ENCODE assay signal across 13 cellular contexts in genomic region chr5:146731909-146732659, GRCh38.
A peak's percentile ranks its signal among the peaks of the same experiment; 100 is the strongest.
DNase-seq lines count a peak whose midpoint lies in the region; ATAC-seq, FAIRE-seq and TF ChIP-seq lines count a peak whose summit lies in the region.
"Had no signal": no experiment of that assay in that cellular context is flagged by ENCODE, and none has a peak within 500 bp of the region (broad histone marks: within the 10 kb centered on the region; RNA-seq: fewer than 3 reads in every experiment).

No MANE protein-coding gene starts in this region.

- TF ChIP-seq POLR2A in H54 (IDR thresholded peaks at IDR 0.05; ENCODE audit: low read depth, low read length) = no peak
- no peak for TF ChIP-seq POLR2A in gastrocnemius medialis (IDR thresholded peaks at IDR 0.05)

- no peaks in the 10 kb centered on the region for H3K36me3 ChIP-seq in gastrocnemius medialis

- peaks cover 11% of the 10 kb centered on the region for H3K4me1 ChIP-seq in foreskin keratinocyte
- no peaks in the 10 kb centered on the region for H3K4me1 ChIP-seq in gastrocnemius medialis

- no peaks in the 10 kb centered on the region for H3K27me3 ChIP-seq in foreskin keratinocyte
- no peaks in the 10 kb centered on the region for H3K27me3 ChIP-seq in gastrocnemius medialis

- no peak for TF ChIP-seq CTCF in foreskin keratinocyte (conservative IDR thresholded peaks at IDR 0.05)
- TF ChIP-seq CTCF in retinal pigment epithelial cell (conservative IDR thresholded peaks at IDR 0.05; ENCODE audit: low read depth, low read length) = no peak
- no peak for TF ChIP-seq CTCF in gastrocnemius medialis (IDR thresholded peaks at IDR 0.05 in 4 of 5, conservative IDR thresholded peaks at IDR 0.05 in 1 of 5)

- H3K27ac ChIP-seq in foreskin keratinocyte = peak overlapping the region; percentile 61
- H3K27ac ChIP-seq in gastrocnemius medialis = no peak overlapping the region

- in situ Hi-C loops in gastrocnemius medialis (cut with MboI; ENCODE audit: low sequenced_read_pairs in 4 of 4) = no loop called here

- no peaks in the 10 kb centered on the region for H3K9me3 ChIP-seq in gastrocnemius medialis

- peak; percentile 58 for DNase-seq in H54 (ENCODE audit: insufficient read length, low spot score)
- peak; percentile 37 for DNase-seq in SW480 (ENCODE audit: low spot score)
- DNase-seq in foreskin keratinocyte = peak; percentile 79 to 87
- peak; percentile 94 for DNase-seq in retinal pigment epithelial cell (ENCODE audit: low read depth)
- DNase-seq in activated CD4-positive, alpha-beta T cell treated with anti-CD3 and anti-CD28 coated beads for 48 hours = no peak
- no peak for DNase-seq in gastrocnemius medialis
- DNase-seq in HUDEP-2 (lab: John Stamatoyannopoulos, UW; ENCODE audit: unreplicated experiment in 76 of 76) = no peak
- DNase-seq in medulla oblongata (ENCODE audit: extremely low spot score) = no peak
- DNase-seq: activated T-cell treated with anti-CD3 and anti-CD28 coated beads, Interleukin-2, amount 50 U/mL, for 4 hours; KG1; NCI-H510A; stimulated activated CD4-positive, alpha-beta T cell treated with anti-CD3 and anti-CD28 coated beads, Interleukin-12 subunit alpha, Interleukin-12 subunit beta, amount 100 ng/mL, for 4 hours; stimulated activated naive CD4-positive, alpha-beta T cell treated with Interleukin-2 at 50 U/mL for 16 hours had no signal

- no peak overlapping the region for H3K4me3 ChIP-seq in retinal pigment epithelial cell (ENCODE audit: low read length)
- no peak overlapping the region for H3K4me3 ChIP-seq in gastrocnemius medialis

- FAIRE-seq in H54 (lab: Jason Lieb, UNC) = peak; percentile 95

- ATAC-seq in foreskin keratinocyte = peak; percentile 97
- no peak for ATAC-seq in gastrocnemius medialis
- ATAC-seq: activated T-cell treated with anti-CD3 and anti-CD28 coated beads, Interleukin-2, amount 50 U/mL, for 4 hours had no signal

- intact Hi-C loops in gastrocnemius medialis (cut with DNase I; ENCODE audit: low total_unique reads) = no loop called here

Comparison
In these comparisons a context has a peak if more than half of its experiments do, and no peak if none do; other contexts are left out.
1. DNase-seq: peak in H54 (single experiment), SW480 (single experiment), foreskin keratinocyte (2 of 2) and retinal pigment epithelial cell (single experiment); none in activated CD4-positive, alpha-beta T cell treated with anti-CD3 and anti-CD28 coated beads for 48 hours (single experiment), gastrocnemius medialis (0 of 2), HUDEP-2 (0 of 76) and medulla oblongata (single experiment).